ENCODE assay signal across 16 cellular contexts in genomic region chr20:49698477-49698876, GRCh38. TPM values are rescaled to one million over a fixed set of nuclear protein-coding genes. Genes with fewer than 3 reads are reported as not detected.
DNase-seq lines count a peak whose midpoint lies in the region; ATAC-seq, FAIRE-seq and TF ChIP-seq lines count a peak whose summit lies in the region.
"Had no signal": no experiment of that assay in that cellular context is flagged by ENCODE, and none has a peak within 500 bp of the region (broad histone marks: within the 10 kb centered on the region; RNA-seq: fewer than 3 reads in every experiment).

No MANE protein-coding gene starts in this region.

- ATAC-seq in T-helper 17 cell (no peak), HG03565 (IDR thresholded peaks at IDR 0.05; ENCODE audit: unreplicated experiment) (no peak)
- ATAC-seq in stimulated activated memory B cell treated with anti-CD40 and anti-IgM and Interleukin-4, amounts not matched to agents 10 μg/mL and 1 μg/mL and 100 μg/mL, for 72 hours, result no peak

- H4K20me1 ChIP-seq in endothelial cell of umbilical vein (replicated peaks; ENCODE audit: control insufficient read depth, extremely low read depth, insufficient read depth, low read length), result peaks cover 6% of the 10 kb centered on the region

- TF ChIP-seq POLR2A in endothelial cell of umbilical vein (IDR thresholded peaks at IDR 0.05; ENCODE audit: low read depth, low read length) (no peak), GM12892 (IDR thresholded peaks at IDR 0.05; ENCODE audit: low read depth, low read length) (no peak)

- H3K4me1 Mint-ChIP-seq in activated naive CD4-positive, alpha-beta T cell treated with anti-CD3 and anti-CD28 coated beads, Interleukin-2, amount 50 U/mL, for 24 hours, result peaks cover 65% of the 10 kb centered on the region
- peaks cover 42% of the 10 kb centered on the region for H3K4me1 Mint-ChIP-seq in T-helper 17 cell
- H3K4me1 Mint-ChIP-seq in stimulated activated memory B cell treated with anti-CD40 and anti-IgM and Interleukin-4, amounts not matched to agents 10 μg/mL and 1 μg/mL and 100 μg/mL, for 72 hours, result peaks cover 61% of the 10 kb centered on the region

- CTCF ChIA-PET in endothelial cell of umbilical vein (lab: Charles Lee), result interaction anchor here (0.8 kb wide), 1 partner anchor 88 kb away, joined by 3 read pairs; no protein-coding TSS in a partner anchor

- H3K4me3 Mint-ChIP-seq in activated naive CD4-positive, alpha-beta T cell treated with anti-CD3 and anti-CD28 coated beads, Interleukin-2, amount 50 U/mL, for 24 hours, result peak overlapping the region; percentile 49
- peak overlapping the region; percentile 73 for H3K4me3 Mint-ChIP-seq in T-helper 17 cell
- peak overlapping the region; percentile 20 for H3K4me3 Mint-ChIP-seq in stimulated activated memory B cell treated with anti-CD40 and anti-IgM and Interleukin-4, amounts not matched to agents 10 μg/mL and 1 μg/mL and 100 μg/mL, for 72 hours

- peaks cover 95% of the 10 kb centered on the region for H3K79me2 ChIP-seq in endothelial cell of umbilical vein (ENCODE audit: control insufficient read depth, insufficient read depth, low read length)

- BruUV-seq in endothelial cell of umbilical vein (replicated peaks; lab: Mats Ljungman, UMichigan), result no TSS peak

- no peak for DNase-seq in activated naive CD4-positive, alpha-beta T cell treated with anti-CD3 and anti-CD28 coated beads, Interleukin-2, amount 50 U/mL, for 16 hours
- DNase-seq in T-helper 17 cell (no peak), endothelial cell of umbilical vein (ENCODE audit: low read depth, low spot score) (no peak), putamen (ENCODE audit: low spot score) (no peak), GM12892 (ENCODE audit: insufficient read length) (no peak)
- DNase-seq: AML-193; anterior cingulate cortex; DND-41; NCI-H187; NCI-H526 treated with DMSO at 0.1 percent for 48 hours; Right ventricle myocardium superior; stimulated activated CD4-positive, alpha-beta T cell treated with anti-CD3 and anti-CD28 coated beads, Interleukin-1b, Interleukin-23, amount 100 ng/mL, for 48 hours; transverse colon had no signal

- H3K4me1 ChIP-seq in endothelial cell of umbilical vein (ENCODE audit: control insufficient read depth, extremely low read depth, insufficient read depth, low read length), result peaks cover 73% of the 10 kb centered on the region

- H3K27me3 Mint-ChIP-seq in activated naive CD4-positive, alpha-beta T cell treated with anti-CD3 and anti-CD28 coated beads, Interleukin-2, amount 50 U/mL, for 24 hours, result no peaks in the 10 kb centered on the region
- no peaks in the 10 kb centered on the region for H3K27me3 Mint-ChIP-seq in T-helper 17 cell
- no peaks in the 10 kb centered on the region for H3K27me3 Mint-ChIP-seq in stimulated activated memory B cell treated with anti-CD40 and anti-IgM and Interleukin-4, amounts not matched to agents 10 μg/mL and 1 μg/mL and 100 μg/mL, for 72 hours

- no peaks in the 10 kb centered on the region for H3K9me3 ChIP-seq in T-helper 17 cell (ENCODE audit: control insufficient read depth, low read length, poor library complexity, severe bottlenecking)
- no peaks in the 10 kb centered on the region for H3K9me3 ChIP-seq in endothelial cell of umbilical vein (replicated peaks; ENCODE audit: control insufficient read depth, insufficient read depth, low read length)
- H3K9me3 ChIP-seq: transverse colon had no signal

- peak overlapping the region; percentile 2 for H3K27ac ChIP-seq in endothelial cell of umbilical vein (ENCODE audit: insufficient read depth, low read depth, low read length)
- H3K27ac ChIP-seq: transverse colon had no signal

- peak overlapping the region; percentile 63 for H3K27ac Mint-ChIP-seq in activated naive CD4-positive, alpha-beta T cell treated with anti-CD3 and anti-CD28 coated beads, Interleukin-2, amount 50 U/mL, for 24 hours
- H3K27ac Mint-ChIP-seq in T-helper 17 cell, result peak overlapping the region; percentile 87
- H3K27ac Mint-ChIP-seq in stimulated activated memory B cell treated with anti-CD40 and anti-IgM and Interleukin-4, amounts not matched to agents 10 μg/mL and 1 μg/mL and 100 μg/mL, for 72 hours, result peak overlapping the region; percentile 70

- FAIRE-seq in endothelial cell of umbilical vein (lab: Jason Lieb, UNC) (no peak), GM12892 (lab: Jason Lieb, UNC) (no peak)

- dilution Hi-C loops in endothelial cell of umbilical vein (cut with MboI; ENCODE audit: extremely low pct_ligation_motif_present, low sequenced_read_pairs), result no loop called here

- H3K9me1 ChIP-seq in endothelial cell of umbilical vein (replicated peaks; ENCODE audit: control insufficient read depth, extremely low read depth, insufficient read depth, low read length), result no peaks in the 10 kb centered on the region

- H3K9ac ChIP-seq in endothelial cell of umbilical vein (replicated peaks; ENCODE audit: extremely low read depth, insufficient read depth, low read length), result no peak overlapping the region

- no peak for TF ChIP-seq CTCF in endothelial cell of umbilical vein (IDR thresholded peaks at IDR 0.05; ENCODE audit: extremely low read depth in 1 of 2, insufficient read depth in 1 of 2, low read depth in 1 of 2, low read length in 2 of 2)

- no peak overlapping the region for H3K4me2 ChIP-seq in endothelial cell of umbilical vein (ENCODE audit: insufficient read depth, low read length)

- H3K4me3 ChIP-seq in endothelial cell of umbilical vein (replicated peaks in 1 of 3; ENCODE audit: insufficient read depth in 1 of 3, low read depth in 1 of 3, low read length in 3 of 3), result no peak overlapping the region
- H3K4me3 ChIP-seq: transverse colon had no signal

- POLR2A ChIA-PET in endothelial cell of umbilical vein (lab: Charles Lee), result no interaction called here

- no peaks in the 10 kb centered on the region for H3K9me3 Mint-ChIP-seq in activated naive CD4-positive, alpha-beta T cell treated with anti-CD3 and anti-CD28 coated beads, Interleukin-2, amount 50 U/mL, for 24 hours
- no peaks in the 10 kb centered on the region for H3K9me3 Mint-ChIP-seq in stimulated activated memory B cell treated with anti-CD40 and anti-IgM and Interleukin-4, amounts not matched to agents 10 μg/mL and 1 μg/mL and 100 μg/mL, for 72 hours

- no peak overlapping the region for H2AFZ ChIP-seq in endothelial cell of umbilical vein (ENCODE audit: low read depth, low read length)

- no peaks in the 10 kb centered on the region for H3K27me3 ChIP-seq in endothelial cell of umbilical vein (ENCODE audit: control insufficient read depth in 2 of 2, insufficient read depth in 2 of 2, low read length in 2 of 2)
- H3K27me3 ChIP-seq: transverse colon had no signal

- peaks cover 3% of the 10 kb centered on the region for H3K36me3 Mint-ChIP-seq in activated naive CD4-positive, alpha-beta T cell treated with anti-CD3 and anti-CD28 coated beads, Interleukin-2, amount 50 U/mL, for 24 hours
- no peaks in the 10 kb centered on the region for H3K36me3 Mint-ChIP-seq in T-helper 17 cell (ENCODE audit: low read depth)
- H3K36me3 Mint-ChIP-seq in stimulated activated memory B cell treated with anti-CD40 and anti-IgM and Interleukin-4, amounts not matched to agents 10 μg/mL and 1 μg/mL and 100 μg/mL, for 72 hours, result peaks cover 5% of the 10 kb centered on the region

- intact Hi-C loops in endothelial cell of umbilical vein (cut with micrococcal nuclease), result no loop called here

- no peaks in the 10 kb centered on the region for H3K36me3 ChIP-seq in endothelial cell of umbilical vein (ENCODE audit: control insufficient read depth in 2 of 2, extremely low read depth in 1 of 2, insufficient read depth in 2 of 2, low read length in 2 of 2)
- H3K36me3 ChIP-seq: transverse colon had no signal

TF ChIP-seq in endothelial cell of umbilical vein, 7 proteins besides CTCF, POLR2A, EP300 and RAD21:
- TF ChIP-seq EZH2 (IDR thresholded peaks at IDR 0.05; ENCODE audit: borderline replicate concordance, low read depth, low read length, severe bottlenecking) (no peak), POLR2AphosphoS5 (IDR thresholded peaks at IDR 0.05; ENCODE audit: insufficient read depth, low read depth, low read length) (no peak), MYC (IDR thresholded peaks at IDR 0.05; ENCODE audit: low read depth, low read length) (no peak), FOS (IDR thresholded peaks at IDR 0.05; ENCODE audit: borderline replicate concordance, insufficient read depth, low read length) (no peak), MAX (IDR thresholded peaks at IDR 0.05; ENCODE audit: insufficient read depth, insufficient read length) (no peak), JUN (IDR thresholded peaks at IDR 0.05; ENCODE audit: borderline replicate concordance, insufficient read depth, insufficient read length, low read depth) (no peak), GATA2 (IDR thresholded peaks at IDR 0.05; ENCODE audit: insufficient read depth, insufficient read length, low read depth, low read length) (no peak)
TF ChIP-seq in endothelial cell of umbilical vein: peak in this region for 0.

RNA-seq across cellular contexts. Expression of gene B4GALT5, which starts 15.2 kb away (rescaled TPM):
- total RNA-seq in T-helper 17 cell, result 10 to 100 TPM; 17.3 to 19.0 TPM
- 58.5 and 70.1 TPM in 2 replicates for total RNA-seq in endothelial cell of umbilical vein
- polyA plus RNA-seq in endothelial cell of umbilical vein, result 51.0 and 54.4 TPM in 2 replicates
- 48.8 and 51.0 TPM in 2 replicates for polyA plus RNA-seq in endothelial cell of umbilical vein (2011; cell fraction: cytosol; rRNA removed)
- 28.9 and 29.6 TPM in 2 replicates for polyA plus RNA-seq in endothelial cell of umbilical vein (2011; cell fraction: nucleus; rRNA removed)
- polyA plus RNA-seq in endothelial cell of umbilical vein (2012), result 33.3 and 39.7 TPM in 2 replicates
- polyA minus RNA-seq in endothelial cell of umbilical vein, result 80.5 and 82.9 TPM in 2 replicates
- 28.1 TPM for polyA minus RNA-seq in endothelial cell of umbilical vein (2011; cell fraction: cytosol; rRNA and poly(A)+ RNA removed)
- polyA minus RNA-seq in endothelial cell of umbilical vein (2011; cell fraction: nucleus; rRNA and poly(A)+ RNA removed), result 17.1 and 20.8 TPM in 2 replicates
- 19.3 TPM for polyA plus RNA-seq in GM12892 (2012; ENCODE audit: missing spikeins)

Comparison
In these comparisons a context has a peak if more than half of its experiments do, and no peak if none do; other contexts are left out.
1. H3K4me3 Mint-ChIP-seq: peak in every context shown above with its lines; median percentile 73 in T-helper 17 cell; 49 in activated naive CD4-positive, alpha-beta T cell treated with anti-CD3 and anti-CD28 coated beads, Interleukin-2, amount 50 U/mL, for 24 hours; 20 in stimulated activated memory B cell treated with anti-CD40 and anti-IgM and Interleukin-4, amounts not matched to agents 10 μg/mL and 1 μg/mL and 100 μg/mL, for 72 hours.